Comparison of ENCODE assay signal across 22 cellular contexts in genomic region chr18:49854681-49855080, GRCh38.
"Had no signal": no experiment of that assay in that cellular context is flagged by ENCODE, and none has a peak within 500 bp of the region (broad histone marks: within the 10 kb centered on the region; RNA-seq: fewer than 3 reads in every experiment).

No MANE protein-coding gene starts in this region.

- H3K9me3 Mint-ChIP-seq: activated B cell treated with CpG ODN at 0.5 μM for 24 hours; activated CD4-positive, alpha-beta T cell treated with anti-CD3 and anti-CD28 coated beads, Interleukin-2, amount 10 ng/mL, durations not matched to agents 24 days and 14 days; activated naive CD4-positive, alpha-beta T cell treated with anti-CD3 and anti-CD28 coated beads for 36 hours; activated T-cell treated with anti-CD3 and anti-CD28 coated beads, Interleukin-2, amount 50 U/mL, for 4 hours; brain; T-helper 1 cell treated with Interleukin-12 subunit alpha and Interleukin-12 subunit beta and Interleukin-4 antibody, amounts not matched to agents 30 μg/mL and 1 μg/mL, for 36 hours had no signal

- H3K4me3 Mint-ChIP-seq: activated B cell treated with CpG ODN at 0.5 μM for 24 hours; activated CD4-positive, alpha-beta T cell treated with anti-CD3 and anti-CD28 coated beads, Interleukin-2, amount 10 ng/mL, durations not matched to agents 24 days and 14 days; activated naive CD4-positive, alpha-beta T cell treated with anti-CD3 and anti-CD28 coated beads for 36 hours; activated naive CD8-positive, alpha-beta T cell; activated T-cell treated with anti-CD3 and anti-CD28 coated beads, Interleukin-2, amount 50 U/mL, for 4 hours; brain; T-helper 1 cell treated with Interleukin-12 subunit alpha and Interleukin-12 subunit beta and Interleukin-4 antibody, amounts not matched to agents 30 μg/mL and 1 μg/mL, for 36 hours had no signal

- H3K27me3 ChIP-seq: cardiac muscle cell, SJSA1 had no signal

- DNase-seq: activated B cell treated with CpG ODN at 0.5 μM for 24 hours; activated CD4-positive, alpha-beta T cell treated with anti-CD3 and anti-CD28 coated beads for 1 hour; activated CD4-positive, alpha-beta T cell treated with anti-CD3 and anti-CD28 coated beads, Interleukin-2, amount 10 ng/mL, durations not matched to agents 24 days and 14 days; activated CD4-positive, alpha-beta T cell treated with anti-CD3 and anti-CD28 coated beads, Interleukin-2, amount 50 U/mL, for 48 hours; activated effector memory CD4-positive, alpha-beta T cell treated with anti-CD3 and anti-CD28 coated beads, Interleukin-2, amount 50 U/mL, for 16 hours; activated naive CD4-positive, alpha-beta T cell treated with anti-CD3 and anti-CD28 coated beads for 36 hours; activated T-cell treated with anti-CD3 and anti-CD28 coated beads, Interleukin-2, amount 50 U/mL, for 4 hours; amygdala; NCI-H1105 treated with DMSO at 0.1 percent for 48 hours; NCI-H1436 treated with DMSO at 0.1 percent for 48 hours; NCI-H187; NCI-H2081; NCI-H510A treated with DMSO at 0.1 percent for 48 hours; NCI-H69; SHP77; T-helper 9 cell had no signal

- H3K27ac ChIP-seq: cardiac muscle cell, SJSA1 had no signal

- H3K36me3 ChIP-seq: cardiac muscle cell, SJSA1 had no signal

- H3K36me3 Mint-ChIP-seq: activated naive CD8-positive, alpha-beta T cell; brain had no signal

- H3K27me3 Mint-ChIP-seq: activated B cell treated with CpG ODN at 0.5 μM for 24 hours had no signal

- H3K9me3 ChIP-seq: SJSA1 had no signal

- H3K4me1 Mint-ChIP-seq: activated B cell treated with CpG ODN at 0.5 μM for 24 hours had no signal

- H3K4me3 ChIP-seq: cardiac muscle cell, SJSA1 had no signal

- H3K27ac Mint-ChIP-seq: activated B cell treated with CpG ODN at 0.5 μM for 24 hours; activated CD4-positive, alpha-beta T cell treated with anti-CD3 and anti-CD28 coated beads, Interleukin-2, amount 10 ng/mL, durations not matched to agents 24 days and 14 days; activated naive CD4-positive, alpha-beta T cell treated with anti-CD3 and anti-CD28 coated beads for 36 hours; activated naive CD8-positive, alpha-beta T cell; brain; T-helper 1 cell treated with Interleukin-12 subunit alpha and Interleukin-12 subunit beta and Interleukin-4 antibody, amounts not matched to agents 30 μg/mL and 1 μg/mL, for 36 hours had no signal

- ATAC-seq: activated T-cell treated with anti-CD3 and anti-CD28 coated beads, Interleukin-2, amount 50 U/mL, for 4 hours; SK-N-SH treated with all-trans-retinoic acid at 6 μM for 48 hours had no signal
